13 cellular contexts compared by ENCODE assay signal in the genomic region with DNA sequence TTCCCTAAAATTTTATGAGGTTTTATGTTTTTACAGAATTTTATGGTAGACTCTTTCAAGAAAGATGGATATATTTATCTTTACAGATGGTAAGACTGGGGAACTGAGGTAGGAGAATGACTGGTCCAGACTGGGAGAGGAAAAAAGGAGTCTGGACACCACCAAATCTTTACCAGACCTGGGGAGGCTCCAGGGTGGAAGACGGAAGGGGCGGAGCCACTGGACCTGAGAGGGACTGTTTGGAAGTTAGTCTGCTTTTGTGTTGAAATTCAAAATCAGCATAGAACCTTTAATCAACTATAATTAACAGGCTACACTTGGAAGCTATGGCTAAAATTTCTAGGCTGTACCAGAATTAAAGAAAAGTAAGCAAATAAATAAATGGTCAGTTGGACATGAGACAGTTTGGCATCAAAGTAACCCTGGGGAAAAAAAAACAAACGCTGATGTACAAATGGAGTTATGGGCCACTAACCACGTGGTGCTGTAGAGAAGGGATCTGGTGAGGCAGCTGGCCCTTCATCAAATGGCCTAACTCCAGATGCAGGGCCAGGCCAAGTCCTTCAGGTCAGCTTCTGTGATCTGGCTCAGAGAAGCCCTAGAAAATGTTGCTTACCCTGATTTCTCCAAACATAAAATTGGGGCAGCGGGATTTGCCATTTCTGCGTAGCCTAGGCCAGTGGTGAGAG.
DNase-seq lines count a peak whose midpoint lies in the region; ATAC-seq, FAIRE-seq and TF ChIP-seq lines count a peak whose summit lies in the region.
"Had no signal": no experiment of that assay in that cellular context is flagged by ENCODE, and none has a peak within 500 bp of the region (broad histone marks: within the 10 kb centered on the region; RNA-seq: fewer than 3 reads in every experiment).

No MANE protein-coding gene starts in this region.

- 25 to 28% methylated on average over 6 of the region's 6 CpGs for WGBS in thyroid gland, 2 donors

- no peak for TF ChIP-seq CTCF in thyroid gland (IDR thresholded peaks at IDR 0.05)

- no peak for TF ChIP-seq POLR2A in thyroid gland (IDR thresholded peaks at IDR 0.05)

- FAIRE-seq in endometrium (lab: Jason Lieb, UNC): peak; percentile 95
- FAIRE-seq: GM12878 had no signal

- no peaks in the 10 kb centered on the region for H3K27me3 ChIP-seq in thyroid gland

- peak overlapping the region; percentile 43 to 78 (median 64) for H3K27ac ChIP-seq in thyroid gland
- H3K27ac ChIP-seq: WERI-Rb-1 had no signal

- ATAC-seq in GM21515 (IDR thresholded peaks at IDR 0.05; ENCODE audit: unreplicated experiment): no peak
- ATAC-seq: GM12878 had no signal

- peaks cover 12 to 16% of the 10 kb centered on the region in 2 donors for H3K4me1 ChIP-seq in thyroid gland

- intact Hi-C loops in thyroid gland (cut with DNase I): no loop called here

- no peaks in the 10 kb centered on the region for H3K36me3 ChIP-seq in thyroid gland
- H3K36me3 ChIP-seq: WERI-Rb-1 had no signal

- no peaks in the 10 kb centered on the region for H3K9me3 ChIP-seq in thyroid gland

- H3K4me3 ChIP-seq in thyroid gland (replicated peaks in 1 of 3): no peak overlapping the region
- H3K4me3 ChIP-seq: GM12878 had no signal

- peak; percentile 59 for DNase-seq in NCI-H2029 (lab: John Stamatoyannopoulos, UW)
- peak; percentile 59 for DNase-seq in medulla oblongata (ENCODE audit: extremely low spot score)
- peak; percentile 92 for DNase-seq in thyroid gland
- DNase-seq in mesenteric fat pad (ENCODE audit: low spot score): no peak
- DNase-seq in islet precursor cell: no peak
- DNase-seq: activated T-cell treated with anti-CD3 and anti-CD28 coated beads, Interleukin-2, amount 50 U/mL, for 24 hours; NCI-H524 treated with DMSO at 0.1 percent for 48 hours; SHP77; stimulated activated naive CD4-positive, alpha-beta T cell treated with Interleukin-2 at 50 U/mL for 16 hours; WERI-Rb-1 had no signal

Comparison
In these comparisons a context has a peak if more than half of its experiments do, and no peak if none do; other contexts are left out.
1. DNase-seq: peak in NCI-H2029 (single experiment), medulla oblongata (single experiment) and thyroid gland (2 of 2); none in mesenteric fat pad (single experiment) and islet precursor cell (single experiment).